ENCODE assay signal across 18 cellular contexts in genomic region chr11:94790771-94791180, GRCh38. TPM values are rescaled to one million over a fixed set of nuclear protein-coding genes. Genes with fewer than 3 reads are reported as not detected.
A peak's percentile ranks its signal among the peaks of the same experiment; 100 is the strongest.
DNase-seq lines count a peak whose midpoint lies in the region; ATAC-seq, FAIRE-seq and TF ChIP-seq lines count a peak whose summit lies in the region.
"Had no signal": no experiment of that assay in that cellular context is flagged by ENCODE, and none has a peak within 500 bp of the region (broad histone marks: within the 10 kb centered on the region; RNA-seq: fewer than 3 reads in every experiment).

No MANE protein-coding gene starts in this region.

- H3K14ac ChIP-seq in trophoblast cell (ENCODE audit: low read length) = no peak overlapping the region

- no peak for TF ChIP-seq RAD21 in HepG2 (CRISPR knock-in tag; IDR thresholded peaks at IDR 0.05)

- H3K4me1 ChIP-seq in PC-3 (ENCODE audit: insufficient read depth, low read length) (peaks cover 83% of the 10 kb centered on the region), esophagus muscularis mucosa (peaks cover 56 to 96% (median 94%) of the 10 kb centered on the region in 4 donors), trophoblast cell (ENCODE audit: control insufficient read depth in 1 of 2, insufficient read depth in 2 of 2, low read length in 2 of 2) (peaks cover 6 to 17% of the 10 kb centered on the region in 2 experiments), HepG2 (ENCODE audit: insufficient read depth, low read length) (no peaks in the 10 kb centered on the region)

- H2BK5ac ChIP-seq in trophoblast cell (ENCODE audit: low read depth, low read length, poor library complexity) = no peak overlapping the region

- CTCF ChIA-PET in PC-3 (lab: Charles Lee) = no interaction called here
- CTCF ChIA-PET in HepG2 (lab: Yijun Ruan, JAX; ENCODE audit: low intra/inter-chr PET ratio, low total read pairs) = no interaction called here

- no peak overlapping the region for H4K12ac ChIP-seq in trophoblast cell (ENCODE audit: low read depth, low read length)

- in situ Hi-C loops in Caki2 (cut with HindIII; ENCODE audit: low pct_unique_long_range_greater_than_20kb, low sequenced_read_pairs) = no loop called here
- in situ Hi-C loops in HepG2 (cut with HindIII; ENCODE audit: extremely low pct_ligation_motif_present, low pct_unique_long_range_greater_than_20kb) = no loop called here

- H3K18ac ChIP-seq in trophoblast cell (ENCODE audit: low read length) = no peak overlapping the region

- H2BK120ac ChIP-seq in trophoblast cell (ENCODE audit: insufficient read depth, low read length, poor library complexity) = no peak overlapping the region

- POLR2A ChIA-PET in PC-3 (lab: Charles Lee; ENCODE audit: unreplicated experiment) (interaction anchor here (0.7 kb wide), 1 partner anchor 278 kb away, joined by 4 read pairs; no protein-coding TSS in a partner anchor), HepG2 (lab: Yijun Ruan, JAX) (no interaction called here)

- H3K79me2 ChIP-seq in PC-3 (ENCODE audit: low read length) = peaks cover 83% of the 10 kb centered on the region
- peaks cover 18% of the 10 kb centered on the region for H3K79me2 ChIP-seq in trophoblast cell (ENCODE audit: control insufficient read depth, insufficient read depth, low read length, poor library complexity)
- H3K79me2 ChIP-seq in HepG2 (ENCODE audit: insufficient read depth, low read length) = no peaks in the 10 kb centered on the region

- H3K4me1 Mint-ChIP-seq in activated CD4-positive, alpha-beta T cell treated with anti-CD3 and anti-CD28 coated beads, Interleukin-2, amount 10 ng/mL, durations not matched to agents 24 days and 14 days = no peaks in the 10 kb centered on the region

- no peak overlapping the region for H4K91ac ChIP-seq in trophoblast cell (ENCODE audit: low read depth, low read length)

- H4K20me1 ChIP-seq in PC-3 (ENCODE audit: low read length) = no peaks in the 10 kb centered on the region
- H4K20me1 ChIP-seq in HepG2 (ENCODE audit: insufficient read depth, low read length) = no peaks in the 10 kb centered on the region

- BruUV-seq in PC-3 (replicated peaks; lab: Mats Ljungman, UMichigan) (no TSS peak), HepG2 (replicated peaks; lab: Mats Ljungman, UMichigan) (no TSS peak)

- H3K79me1 ChIP-seq in trophoblast cell (ENCODE audit: low read length) = peaks cover 2% of the 10 kb centered on the region

- peak overlapping the region; percentile 81 for H3K4me2 ChIP-seq in PC-3 (ENCODE audit: low read length)
- no peak overlapping the region for H3K4me2 ChIP-seq in trophoblast cell (ENCODE audit: low read length)
- no peak overlapping the region for H3K4me2 ChIP-seq in HepG2 (ENCODE audit: low read depth, low read length)
- H3K4me2 ChIP-seq: KMS-11 had no signal

- TF ChIP-seq CTCF in PC-3 (conservative IDR thresholded peaks at IDR 0.05; ENCODE audit: low read depth, low read length) (no peak), esophagus muscularis mucosa (IDR thresholded peaks at IDR 0.05) (no peak), HepG2 (CRISPR knock-in tag; IDR thresholded peaks at IDR 0.05) (no peak), dorsolateral prefrontal cortex (IDR thresholded peaks at IDR 0.05 in 54 of 56, conservative IDR thresholded peaks at IDR 0.05 in 2 of 56; ENCODE audit: low read depth in 1 of 56, partially characterized antibody in 56 of 56) (no peak)

- H3K27me3 ChIP-seq in PC-3 (ENCODE audit: low read length) (no peaks in the 10 kb centered on the region), esophagus muscularis mucosa (no peaks in the 10 kb centered on the region), trophoblast cell (ENCODE audit: insufficient read depth, low read length) (no peaks in the 10 kb centered on the region), HepG2 (ENCODE audit: control insufficient read depth in 1 of 2, insufficient read depth in 2 of 2, low read length in 2 of 2) (no peaks in the 10 kb centered on the region), dorsolateral prefrontal cortex (no peaks in the 10 kb centered on the region)

- H2AK5ac ChIP-seq in trophoblast cell (ENCODE audit: low read length) = no peak overlapping the region

- peak overlapping the region; percentile 6 for H3K4ac ChIP-seq in trophoblast cell (ENCODE audit: low read depth, low read length)

- 38% methylated on average over 4 of the region's 4 CpGs for WGBS in esophagus muscularis mucosa
- no CpG with 5 or more reads among the region's 4 CpGs for WGBS in trophoblast cell (ENCODE audit: extremely low coverage, insufficient coverage, insufficient read length)
- 3% methylated on average over 4 of the region's 4 CpGs for WGBS in HepG2 (ENCODE audit: low lambda C conversion rate)

- TF ChIP-seq EP300 in esophagus muscularis mucosa (IDR thresholded peaks at IDR 0.05) (no peak), HepG2 (IDR thresholded peaks at IDR 0.05; ENCODE audit: low read depth in 2 of 2, low read length in 2 of 2) (no peak), HepG2 (CRISPR knock-in tag; IDR thresholded peaks at IDR 0.05; ENCODE audit: borderline replicate concordance) (no peak)

- no peak overlapping the region for H3K23ac ChIP-seq in trophoblast cell (ENCODE audit: low read length)

- H3K9ac ChIP-seq in PC-3 (ENCODE audit: low read length) (peak overlapping the region; percentile 45), trophoblast cell (ENCODE audit: low read length) (no peak overlapping the region), HepG2 (ENCODE audit: insufficient read depth, low read depth, low read length) (no peak overlapping the region)
- H3K9ac ChIP-seq: KMS-11, parathyroid adenoma had no signal

- H2AFZ ChIP-seq in PC-3 (ENCODE audit: low read length) (no peak overlapping the region), trophoblast cell (ENCODE audit: insufficient read depth, low read length, poor library complexity) (no peak overlapping the region), HepG2 (ENCODE audit: low read length) (no peak overlapping the region)
- H2AFZ ChIP-seq: parathyroid adenoma had no signal

- H3K9me3 ChIP-seq in PC-3 (ENCODE audit: low read length) = no peaks in the 10 kb centered on the region
- H3K9me3 ChIP-seq in esophagus muscularis mucosa = no peaks in the 10 kb centered on the region
- no peaks in the 10 kb centered on the region for H3K9me3 ChIP-seq in trophoblast cell (ENCODE audit: insufficient read depth, low read depth, low read length)
- no peaks in the 10 kb centered on the region for H3K9me3 ChIP-seq in HepG2 (ENCODE audit: low read length)

- no peak overlapping the region for H3K4me3 Mint-ChIP-seq in activated CD4-positive, alpha-beta T cell treated with anti-CD3 and anti-CD28 coated beads, Interleukin-2, amount 10 ng/mL, durations not matched to agents 24 days and 14 days

- ATAC-seq in PC-3 (no peak; the same call in 1 of the 2 replicates), GM18519 (IDR thresholded peaks at IDR 0.05; ENCODE audit: low FRiP score, unreplicated experiment) (no peak), HepG2 (no peak)
- ATAC-seq: left cardiac atrium; stimulated activated naive CD8-positive, alpha-beta T cell treated with anti-CD3 and anti-CD28 coated beads, Interleukin-15, Interleukin-2, amounts not matched to agents 100 U/mL and 50 U/mL, for 24 hours had no signal

- H2BK12ac ChIP-seq in trophoblast cell (ENCODE audit: low read length) = no peak overlapping the region

- H3K27ac ChIP-seq in PC-3 (ENCODE audit: low read length) = peak overlapping the region; percentile 95
- peak overlapping the region in 3 of 4 donors; percentile 42 to 67 (median 62) for H3K27ac ChIP-seq in esophagus muscularis mucosa (replicated peaks in 1 of 4)
- H3K27ac ChIP-seq in trophoblast cell (ENCODE audit: low read depth, low read length) = no peak overlapping the region
- H3K27ac ChIP-seq in HepG2 (ENCODE audit: extremely low read length, insufficient read depth, low read length) = no peak overlapping the region
- H3K27ac ChIP-seq in dorsolateral prefrontal cortex = no peak overlapping the region
- H3K27ac ChIP-seq: HL-60, KMS-11, parathyroid adenoma had no signal

- no peak for FAIRE-seq in HepG2 (lab: Jason Lieb, UNC)
- FAIRE-seq: colon had no signal

- no peaks in the 10 kb centered on the region for H3K36me3 Mint-ChIP-seq in activated CD4-positive, alpha-beta T cell treated with anti-CD3 and anti-CD28 coated beads, Interleukin-2, amount 10 ng/mL, durations not matched to agents 24 days and 14 days (ENCODE audit: low read depth)

- H4K8ac ChIP-seq in trophoblast cell (ENCODE audit: low read depth, low read length) = no peak overlapping the region

- H3K4me3 ChIP-seq in PC-3 (ENCODE audit: low read length) (no peak overlapping the region; the same call in 1 of the 2 replicates), esophagus muscularis mucosa (no peak overlapping the region), trophoblast cell (ENCODE audit: low read depth, low read length) (no peak overlapping the region), HepG2 (replicated peaks in 1 of 3; ENCODE audit: insufficient read depth in 1 of 3, low read depth in 2 of 3, low read length in 3 of 3) (no peak overlapping the region), dorsolateral prefrontal cortex (no peak overlapping the region)

- H3F3A ChIP-seq in PC-3 (ENCODE audit: low read length, unreplicated experiment) = peaks cover 18% of the 10 kb centered on the region

- H3K27ac Mint-ChIP-seq in activated CD4-positive, alpha-beta T cell treated with anti-CD3 and anti-CD28 coated beads, Interleukin-2, amount 10 ng/mL, durations not matched to agents 24 days and 14 days = no peak overlapping the region
- H3K27ac Mint-ChIP-seq: activated T-helper 2 cell treated with anti-CD3 and anti-CD28 coated beads, Interferon-gamma antibody, Interleukin-2, Interleukin-4, amounts not matched to agents 10 μg/mL and 5 μg/mL and 100 μg/mL, durations not matched to agents 14 hours and 24 hours and 36 hours had no signal

- peaks cover 11% of the 10 kb centered on the region for H3K27me3 Mint-ChIP-seq in activated CD4-positive, alpha-beta T cell treated with anti-CD3 and anti-CD28 coated beads, Interleukin-2, amount 10 ng/mL, durations not matched to agents 24 days and 14 days

- peak; percentile 7 for DNase-seq in Caki2 (ENCODE audit: low read depth)
- DNase-seq in PC-3 = peak; percentile 89
- no peak for DNase-seq in esophagus muscularis mucosa (ENCODE audit: extremely low spot score)
- DNase-seq in trophoblast cell = no peak
- no peak for DNase-seq in HepG2 (ENCODE audit: low spot score)
- DNase-seq in activated CD4-positive, alpha-beta T cell treated with anti-CD3 and anti-CD28 coated beads, Interleukin-2, amount 10 ng/mL, durations not matched to agents 24 days and 14 days = no peak
- no peak for DNase-seq in dorsolateral prefrontal cortex
- DNase-seq: activated CD8-positive, alpha-beta memory T cell treated with anti-CD3 and anti-CD28 coated beads for 24 hours; left cardiac atrium; NCI-H1436 treated with DMSO at 0.1 percent for 48 hours; stimulated activated CD4-positive, alpha-beta T cell treated with anti-CD3 and anti-CD28 coated beads, Interleukin-12 subunit alpha, Interleukin-12 subunit beta, amount 100 ng/mL, for 4 hours; stimulated activated naive CD8-positive, alpha-beta T cell treated with anti-CD3 and anti-CD28 coated beads, Interleukin-15, Interleukin-2, amounts not matched to agents 100 U/mL and 50 U/mL, for 24 hours had no signal

- TF ChIP-seq POLR2A in esophagus muscularis mucosa (IDR thresholded peaks at IDR 0.05; ENCODE audit: low read depth) (no peak), HepG2 (IDR thresholded peaks at IDR 0.05; ENCODE audit: insufficient read depth in 1 of 2, low read depth in 2 of 2, low read length in 2 of 2) (no peak)

- intact Hi-C loops in PC-3 (cut with micrococcal nuclease) = no loop called here
- intact Hi-C loops in esophagus muscularis mucosa (cut with DNase I) = loop anchor here (5.0 kb wide), 1 partner anchor 87 kb away; no protein-coding TSS in a partner anchor
- intact Hi-C loops in HepG2 (cut with micrococcal nuclease; ENCODE audit: unreplicated experiment) = no loop called here
- intact Hi-C loops in activated CD4-positive, alpha-beta T cell treated with anti-CD3 and anti-CD28 coated beads, Interleukin-2, amount 10 ng/mL, durations not matched to agents 24 days and 14 days (cut with micrococcal nuclease) = no loop called here
- intact Hi-C loops in dorsolateral prefrontal cortex (cut with DNase I) = no loop called here

- H3K9me2 ChIP-seq in PC-3 (replicated peaks; ENCODE audit: low read length) = no peaks in the 10 kb centered on the region

- H3K9me3 Mint-ChIP-seq in activated CD4-positive, alpha-beta T cell treated with anti-CD3 and anti-CD28 coated beads, Interleukin-2, amount 10 ng/mL, durations not matched to agents 24 days and 14 days = no peaks in the 10 kb centered on the region
- H3K9me3 Mint-ChIP-seq: activated T-helper 2 cell treated with anti-CD3 and anti-CD28 coated beads, Interferon-gamma antibody, Interleukin-2, Interleukin-4, amounts not matched to agents 10 μg/mL and 5 μg/mL and 100 μg/mL, durations not matched to agents 14 hours and 24 hours and 36 hours had no signal

- H3K36me3 ChIP-seq in PC-3 (ENCODE audit: low read depth, low read length) (no peaks in the 10 kb centered on the region), esophagus muscularis mucosa (no peaks in the 10 kb centered on the region), trophoblast cell (ENCODE audit: control insufficient read depth in 1 of 2, insufficient read depth in 2 of 2, low read length in 2 of 2) (no peaks in the 10 kb centered on the region), HepG2 (replicated peaks in 1 of 2; ENCODE audit: control insufficient read depth in 1 of 2, insufficient read depth in 2 of 2, low read length in 2 of 2) (no peaks in the 10 kb centered on the region)

RNA-seq across cellular contexts. Expression of gene AMOTL1, which starts 22.6 kb away (rescaled TPM):
- 7.3 and 8.7 TPM in 2 replicates for total RNA-seq in Caki2 (2014; rRNA removed; shearing (Covaris generic); ENCODE audit: low replicate concordance)
- total RNA-seq in PC-3 (2014; rRNA removed) = 32.6 and 37.9 TPM in 2 replicates
- 100 to 1,000 TPM; 172 to 259 (median 182) TPM for total RNA-seq in esophagus muscularis mucosa
- 31.6 and 32.9 TPM in 2 replicates for polyA plus RNA-seq in trophoblast cell (2013)
- 0.20 and 0.24 TPM in 2 replicates for total RNA-seq in HepG2 (2016; rRNA removed; fragmentation: Illumina TruSeq; extraction: Trizol)
- total RNA-seq in HepG2 (2016; cell fraction: cytosol; rRNA removed; fragmentation: Illumina TruSeq; extraction: Trizol; ENCODE audit: low read depth) = under 0.01 TPM in 2 replicates
- 0.07 and 0.19 TPM in 2 replicates for total RNA-seq in HepG2 (2016; cell fraction: insoluble cytoplasmic fraction; rRNA removed; fragmentation: Illumina TruSeq; extraction: Trizol)
- total RNA-seq in HepG2 (2016; cell fraction: membrane; rRNA removed; fragmentation: Illumina TruSeq; extraction: Trizol) = 0.03 TPM in 2 replicates
- 0.06 and 0.22 TPM in 2 replicates for total RNA-seq in HepG2 (2016; cell fraction: nucleus; rRNA removed; fragmentation: Illumina TruSeq; extraction: Trizol)
- 0.01 and 0.03 TPM in 2 replicates for polyA plus RNA-seq in HepG2 (2011; rRNA removed)
- 0.03 and 0.06 TPM in 2 replicates for polyA plus RNA-seq in HepG2 (2011; cell fraction: cytosol; rRNA removed)
- polyA plus RNA-seq in HepG2 (2011; cell fraction: nucleus; rRNA removed) = 0.05 TPM in 2 replicates
- polyA plus RNA-seq in HepG2 (2012) = 0.03 TPM in 2 replicates
- not detected in 2 replicates for polyA plus RNA-seq in HepG2 (2016; cell fraction: cytosol; fragmentation: Illumina TruSeq; extraction: Trizol; ENCODE audit: low read depth)
- polyA plus RNA-seq in HepG2 (2016; cell fraction: insoluble cytoplasmic fraction; fragmentation: Illumina TruSeq; extraction: Trizol; ENCODE audit: low read depth) = 0.04 and 0.26 TPM in 2 replicates
- 0.02 TPM in 2 replicates for polyA plus RNA-seq in HepG2 (2016; cell fraction: membrane; fragmentation: Illumina TruSeq; extraction: Trizol; ENCODE audit: low read depth)
- 0.05 and 0.31 TPM in 2 replicates for polyA plus RNA-seq in HepG2 (2016; cell fraction: nucleus; fragmentation: Illumina TruSeq; extraction: Trizol; ENCODE audit: insufficient read depth, low read depth)
- 0.10 and 17.0 TPM in 2 replicates for polyA minus RNA-seq in HepG2 (2011; rRNA and poly(A)+ RNA removed; ENCODE audit: low replicate concordance)
- polyA minus RNA-seq in HepG2 (2011; cell fraction: cytosol; rRNA and poly(A)+ RNA removed) = 0.10 and 0.53 TPM in 2 replicates
- polyA minus RNA-seq in HepG2 (2011; cell fraction: nucleus; rRNA and poly(A)+ RNA removed) = 0.12 and 0.26 TPM in 2 replicates
- total RNA-seq in activated CD4-positive, alpha-beta T cell treated with anti-CD3 and anti-CD28 coated beads, Interleukin-2, amount 10 ng/mL, durations not matched to agents 24 days and 14 days = 5.4 and 5.9 TPM in 2 replicates
- 10 to 100 TPM; 13.5 to 35.0 (median 20.8) TPM for total RNA-seq in dorsolateral prefrontal cortex

Comparison
In these comparisons a context has a peak if more than half of its experiments do, and no peak if none do; other contexts are left out.
1. DNase-seq: peak in Caki2 (single experiment) and PC-3 (single experiment); none in esophagus muscularis mucosa (single experiment), trophoblast cell (0 of 2), HepG2 (single experiment), activated CD4-positive, alpha-beta T cell treated with anti-CD3 and anti-CD28 coated beads, Interleukin-2, amount 10 ng/mL, durations not matched to agents 24 days and 14 days (single experiment) and dorsolateral prefrontal cortex (0 of 10).
2. H3K27ac ChIP-seq: peak in PC-3 (single experiment) and esophagus muscularis mucosa (3 of 4); none in trophoblast cell (single experiment), HepG2 (single experiment) and dorsolateral prefrontal cortex (0 of 59).